Comparison of ENCODE assay signal across 8 cellular contexts in the genomic region with DNA sequence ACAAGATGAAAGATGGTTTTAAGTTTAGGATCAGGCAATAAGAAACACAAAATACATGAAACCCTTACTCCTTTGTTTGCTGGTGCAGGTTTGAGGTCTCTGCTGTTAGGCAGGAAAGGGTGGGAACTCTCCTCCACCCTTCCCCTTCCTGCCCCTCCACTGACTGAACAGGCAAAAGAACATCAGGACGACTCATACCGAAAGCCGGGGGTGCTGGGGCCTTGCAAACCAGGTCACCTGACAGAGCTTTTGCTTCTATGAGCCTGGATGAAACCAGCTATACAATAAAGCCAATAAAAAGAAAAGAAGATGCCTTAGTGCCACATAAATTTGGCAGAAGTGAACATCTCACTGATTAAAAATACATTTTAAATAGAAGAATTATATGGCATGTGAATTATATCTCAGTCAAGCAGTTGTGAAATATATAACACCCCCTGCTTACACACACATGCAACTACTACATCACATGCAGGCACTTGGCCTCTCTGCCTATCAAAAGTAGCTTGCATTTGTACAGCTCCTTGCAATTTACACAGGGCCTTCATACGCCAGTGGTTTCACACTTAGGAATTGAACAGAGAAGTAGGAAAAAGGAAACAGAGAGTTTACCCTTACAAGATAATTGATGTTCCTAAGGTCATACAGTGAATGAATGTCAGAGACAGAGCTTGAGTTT.
DNase-seq lines count a peak whose midpoint lies in the region; ATAC-seq, FAIRE-seq and TF ChIP-seq lines count a peak whose summit lies in the region.

No MANE protein-coding gene starts in this region.

- TF ChIP-seq CTCF in K562 (IDR thresholded peaks at IDR 0.05 in 2 of 3, conservative IDR thresholded peaks at IDR 0.05 in 1 of 3; ENCODE audit: insufficient read depth in 2 of 3, low read depth in 1 of 3, low read length in 3 of 3), result no peak
- no peak for TF ChIP-seq CTCF in prostate gland (IDR thresholded peaks at IDR 0.05)

- no peak for FAIRE-seq in K562 (lab: Jason Lieb, UNC)

- in situ Hi-C loops in K562 (cut with MboI), result no loop called here

- H3K27ac ChIP-seq in K562 (ENCODE audit: extremely low read depth, low read depth, low read length), result no peak overlapping the region
- H3K27ac ChIP-seq in prostate gland, result no peak overlapping the region

- no peaks in the 10 kb centered on the region for H3K9me1 ChIP-seq in K562 (ENCODE audit: control insufficient read depth, insufficient read depth, low read length)

- H3K4me1 Mint-ChIP-seq in T-helper 1 cell treated with Interleukin-12 subunit alpha and Interleukin-12 subunit beta and Interleukin-4 antibody, amounts not matched to agents 30 μg/mL and 1 μg/mL, for 36 hours (ENCODE audit: low read depth), result peaks cover 83% of the 10 kb centered on the region

- H3K9me3 ChIP-seq in K562 (replicated peaks; ENCODE audit: control insufficient read depth, insufficient read depth, low read depth, low read length) (no peaks in the 10 kb centered on the region), prostate gland (no peaks in the 10 kb centered on the region)

- peak overlapping the region; percentile 29 for H3K4me3 Mint-ChIP-seq in T-helper 1 cell treated with Interleukin-12 subunit alpha and Interleukin-12 subunit beta and Interleukin-4 antibody, amounts not matched to agents 30 μg/mL and 1 μg/mL, for 36 hours

- H3K4me2 ChIP-seq in K562 (ENCODE audit: insufficient read depth, low read length), result no peak overlapping the region

- no peaks in the 10 kb centered on the region for H3K27me3 Mint-ChIP-seq in T-helper 1 cell treated with Interleukin-12 subunit alpha and Interleukin-12 subunit beta and Interleukin-4 antibody, amounts not matched to agents 30 μg/mL and 1 μg/mL, for 36 hours (ENCODE audit: low read depth)

- H3K9ac ChIP-seq in K562 (ENCODE audit: insufficient read depth in 1 of 2, low read depth in 2 of 2, low read length in 2 of 2), result no peak overlapping the region

- H2AFZ ChIP-seq in K562 (ENCODE audit: low read depth, low read length), result no peak overlapping the region

- H4K20me1 ChIP-seq in K562 (replicated peaks; ENCODE audit: control insufficient read depth, insufficient read depth, low read length), result no peaks in the 10 kb centered on the region

- H3K27me3 ChIP-seq in K562 (ENCODE audit: control insufficient read depth in 2 of 2, insufficient read depth in 2 of 2, low read length in 2 of 2) (no peaks in the 10 kb centered on the region), prostate gland (replicated peaks; ENCODE audit: insufficient read depth) (no peaks in the 10 kb centered on the region)

- TF ChIP-seq EP300 in K562 (IDR thresholded peaks at IDR 0.05; ENCODE audit: low read length), result no peak

- TF ChIP-seq POLR2A in K562 (conservative IDR thresholded peaks at IDR 0.05) (no peak), prostate gland (IDR thresholded peaks at IDR 0.05) (no peak)

- H3K27ac Mint-ChIP-seq in T-helper 1 cell treated with Interleukin-12 subunit alpha and Interleukin-12 subunit beta and Interleukin-4 antibody, amounts not matched to agents 30 μg/mL and 1 μg/mL, for 36 hours, result peak overlapping the region; percentile 89

- POLR2A ChIA-PET in K562 (lab: Yijun Ruan, JAX), result interaction anchor here (0.7 to 1.8 kb wide), 2 partner anchors 8 to 9 kb away, joined by 4 read pairs; no protein-coding TSS in a partner anchor

- ATAC-seq in GM18861 (IDR thresholded peaks at IDR 0.05; ENCODE audit: unreplicated experiment) (peak; percentile 90), HG02938 (IDR thresholded peaks at IDR 0.05; ENCODE audit: unreplicated experiment) (peak; percentile 91), K562 (peak; percentile 36; the same call in 1 of the 3 replicates)

- no peaks in the 10 kb centered on the region for H3K79me2 ChIP-seq in K562 (ENCODE audit: control insufficient read depth, insufficient read depth, low read length)

- CTCF ChIA-PET in K562 (lab: Yijun Ruan, JAX; ENCODE audit: low intra/inter-chr PET ratio), result interaction anchor here (0.6 kb wide), 1 partner anchor 155 kb away, joined by 5 read pairs; no protein-coding TSS in a partner anchor

- no peak for TF ChIP-seq RAD21 in K562 (CRISPR knock-in tag; conservative IDR thresholded peaks at IDR 0.05 in 1 of 2, IDR thresholded peaks at IDR 0.05 in 1 of 2)

- 47% methylated on average over 4 of the region's 4 CpGs for WGBS in K562 (ENCODE audit: insufficient coverage, low coverage, missing lambda C conversion rate)
- 57% methylated on average over 4 of the region's 4 CpGs for WGBS in prostate gland

- H3K4me3 ChIP-seq in K562, result no peak overlapping the region
- no peak overlapping the region for H3K4me3 ChIP-seq in prostate gland

- DNase-seq in K562 (ENCODE audit: extremely low read depth in 1 of 4, low spot score in 3 of 4) (no peak), globus pallidus (ENCODE audit: low spot score) (no peak), prostate gland (ENCODE audit: low spot score) (no peak), posterior cingulate gyrus (no peak)
- peak; percentile 72 to 75 for DNase-seq in stimulated activated CD4-positive, alpha-beta T cell treated with anti-CD3 and anti-CD28 coated beads, Interleukin-2, amount 100 ng/mL, for 24 hours

- intact Hi-C loops in K562 (cut with micrococcal nuclease) (no loop called here), prostate gland (cut with DNase I) (no loop called here), posterior cingulate gyrus (cut with DNase I) (no loop called here)

- H3K36me3 ChIP-seq in K562 (ENCODE audit: control insufficient read depth, insufficient read depth, low read length), result no peaks in the 10 kb centered on the region
- no peaks in the 10 kb centered on the region for H3K36me3 ChIP-seq in prostate gland

- H3K4me1 ChIP-seq in K562 (replicated peaks in 1 of 2; ENCODE audit: control insufficient read depth in 2 of 2, insufficient read depth in 2 of 2, low read length in 2 of 2) (peaks cover 0 to 3% of the 10 kb centered on the region in 2 experiments; a peak in 2 of 5 replicates), prostate gland (replicated peaks) (no peaks in the 10 kb centered on the region)

- peaks cover 11% of the 10 kb centered on the region for H3K9me3 Mint-ChIP-seq in T-helper 1 cell treated with Interleukin-12 subunit alpha and Interleukin-12 subunit beta and Interleukin-4 antibody, amounts not matched to agents 30 μg/mL and 1 μg/mL, for 36 hours

- H3K36me3 Mint-ChIP-seq in T-helper 1 cell treated with Interleukin-12 subunit alpha and Interleukin-12 subunit beta and Interleukin-4 antibody, amounts not matched to agents 30 μg/mL and 1 μg/mL, for 36 hours (ENCODE audit: low read depth), result peaks cover 19% of the 10 kb centered on the region

- BruUV-seq in K562 (replicated peaks; lab: Mats Ljungman, UMichigan), result no TSS peak

TF ChIP-seq in K562, 482 proteins besides CTCF, POLR2A, EP300 and RAD21:
- TF ChIP-seq HDAC8 (tag; IDR thresholded peaks at IDR 0.05), result no peak
- TF ChIP-seq GABPA (tag; conservative IDR thresholded peaks at IDR 0.05; ENCODE audit: low read depth), result no peak
- TF ChIP-seq ZEB2 (IDR thresholded peaks at IDR 0.05), result no peak
- no peak for TF ChIP-seq ZC3H11A (IDR thresholded peaks at IDR 0.05; ENCODE audit: low read depth, low read length)
- TF ChIP-seq TCF7 (IDR thresholded peaks at IDR 0.05; ENCODE audit: borderline replicate concordance), result no peak
- TF ChIP-seq EP400 (IDR thresholded peaks at IDR 0.05), result no peak
- TF ChIP-seq SREBF2 (CRISPR knock-in tag; IDR thresholded peaks at IDR 0.05), result no peak

Comparison
In these comparisons a context has a peak if more than half of its experiments do, and no peak if none do; other contexts are left out.
1. ATAC-seq: peak in every context shown above with its lines; median percentile 91 in HG02938; 90 in GM18861; 36 in K562.
2. DNase-seq: peak in stimulated activated CD4-positive, alpha-beta T cell treated with anti-CD3 and anti-CD28 coated beads, Interleukin-2, amount 100 ng/mL, for 24 hours (2 of 2); none in K562 (0 of 4), globus pallidus (single experiment), prostate gland (single experiment) and posterior cingulate gyrus (0 of 10).